Comparison of ENCODE assay signal across 11 cellular contexts in the genomic region with DNA sequence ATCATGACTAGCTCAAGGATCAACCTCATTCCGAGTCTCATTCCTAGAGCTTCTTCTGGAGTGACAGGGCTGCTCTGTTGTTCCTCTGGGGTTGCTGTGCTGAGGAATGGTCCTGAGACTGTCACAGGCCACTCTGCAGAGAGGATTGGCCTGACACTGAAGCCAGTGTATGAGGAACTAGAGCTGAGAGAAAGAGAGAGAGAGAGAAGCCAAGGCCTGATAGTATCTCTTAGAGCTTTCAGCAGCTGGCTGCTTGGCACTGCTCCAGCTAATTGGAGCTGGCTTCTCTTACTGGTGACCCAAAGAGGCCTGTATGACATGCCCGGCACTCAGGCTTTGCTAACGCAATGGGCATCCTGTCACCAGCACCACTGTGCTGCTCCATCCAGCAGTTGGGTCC.
DNase-seq lines count a peak whose midpoint lies in the region; ATAC-seq, FAIRE-seq and TF ChIP-seq lines count a peak whose summit lies in the region.
"Had no signal": no experiment of that assay in that cellular context is flagged by ENCODE, and none has a peak within 500 bp of the region (broad histone marks: within the 10 kb centered on the region; RNA-seq: fewer than 3 reads in every experiment).

No MANE protein-coding gene starts in this region.

- H4K5ac ChIP-seq in IMR-90 (ENCODE audit: low read depth, low read length) = no peak overlapping the region

- H3K27ac Mint-ChIP-seq in T-helper 17 cell = no peak overlapping the region

- no peaks in the 10 kb centered on the region for H3K36me3 ChIP-seq in IMR-90 (ENCODE audit: control insufficient read depth, insufficient read depth, low read length)

- no peak overlapping the region for H2AK9ac ChIP-seq in IMR-90 (replicated peaks; ENCODE audit: low read depth, low read length, poor library complexity)

- H3K18ac ChIP-seq in IMR-90 (ENCODE audit: low read depth, low read length) = peak overlapping the region; percentile 2

- H3K4me2 ChIP-seq in IMR-90 (ENCODE audit: low read depth, low read length) = no peak overlapping the region

- FAIRE-seq in D721Med (lab: Jason Lieb, UNC) = no peak

- H3K4ac ChIP-seq in IMR-90 (ENCODE audit: low read depth, low read length) = peak overlapping the region; percentile 63

- H3K9me3 ChIP-seq in IMR-90 (ENCODE audit: control insufficient read depth, insufficient read depth, low read length) (no peaks in the 10 kb centered on the region), T-helper 17 cell (ENCODE audit: control insufficient read depth, low read length, poor library complexity, severe bottlenecking) (no peaks in the 10 kb centered on the region)

- H3K27ac ChIP-seq in IMR-90 (ENCODE audit: insufficient read depth, low read length) = no peak overlapping the region
- H3K27ac ChIP-seq in RWPE1 = no peak overlapping the region
- H3K27ac ChIP-seq: skin epidermis had no signal

- peaks cover 29% of the 10 kb centered on the region for H3K27me3 Mint-ChIP-seq in T-helper 17 cell

- intact Hi-C loops in IMR-90 (cut with micrococcal nuclease) (no loop called here), posterior cingulate gyrus (cut with DNase I) (no loop called here)

- ATAC-seq in GM18519 (IDR thresholded peaks at IDR 0.05; ENCODE audit: low FRiP score, unreplicated experiment) (peak; percentile 58), IMR-90 (ENCODE audit: low read depth) (peak; percentile 77), T-helper 17 cell (no peak)
- ATAC-seq: esophagus mucosa had no signal

- no CpG with 5 or more reads among the region's 3 CpGs for WGBS in IMR-90 (ENCODE audit: extremely low coverage in 2 of 2, insufficient read length in 1 of 2), 2 experiments

- peaks cover 9% of the 10 kb centered on the region for H3K36me3 Mint-ChIP-seq in T-helper 17 cell (ENCODE audit: low read depth)

- H2AK5ac ChIP-seq in IMR-90 (ENCODE audit: low read depth, low read length) = peak overlapping the region; percentile 75

- H3K9ac ChIP-seq in IMR-90 (ENCODE audit: low read depth, low read length) = no peak overlapping the region

- in situ Hi-C loops in IMR-90 (cut with MboI; ENCODE audit: low sequenced_read_pairs) = no loop called here

- 0 out of 2 replicates have a peak, but pooled peaks cover 5% of the 10 kb centered on the region for H3K9me1 ChIP-seq in IMR-90 (ENCODE audit: insufficient read depth, low read length)

- TF ChIP-seq CTCF in IMR-90 (conservative IDR thresholded peaks at IDR 0.05; ENCODE audit: low read depth, low read length) (no peak), D721Med (IDR thresholded peaks at IDR 0.05; ENCODE audit: insufficient read depth, missing control alignments) (no peak), RWPE1 (conservative IDR thresholded peaks at IDR 0.05; ENCODE audit: low read depth) (no peak)

- H2BK20ac ChIP-seq in IMR-90 (ENCODE audit: low read depth, low read length) = peak overlapping the region; percentile 57; the same call in 1 of the 2 replicates

- peak overlapping the region in 1 of 2 experiments; percentile 70; a peak in 1 of 4 replicates for H4K8ac ChIP-seq in IMR-90 (ENCODE audit: low read depth in 2 of 2, low read length in 2 of 2)

- POLR2A ChIA-PET in IMR-90 (lab: Charles Lee; ENCODE audit: unreplicated experiment) (interaction anchor here (0.5 to 0.7 kb wide), 2 partner anchors 16 to 93 kb away, joined by 3 to 4 read pairs; no protein-coding TSS in a partner anchor), RWPE1 (lab: Yijun Ruan, JAX; ENCODE audit: low non-redundant PET) (no interaction called here)

- H3K56ac ChIP-seq in IMR-90 (ENCODE audit: extremely low read depth, insufficient read depth, low read length) = no peak overlapping the region

- H3K27me3 ChIP-seq in IMR-90 (ENCODE audit: control insufficient read depth, insufficient read depth, low read length) = no peaks in the 10 kb centered on the region

- H2AFZ ChIP-seq in IMR-90 (replicated peaks; ENCODE audit: low read length, poor library complexity) = peak overlapping the region; percentile 45

- no peak overlapping the region for H3K4me3 ChIP-seq in IMR-90 (ENCODE audit: insufficient read depth, low read depth, low read length)
- H3K4me3 ChIP-seq: skin epidermis had no signal

- dilution Hi-C loops in IMR-90 (cut with HindIII; ENCODE audit: low sequenced_read_pairs, unreplicated experiment) = no loop called here

- peaks cover 12% of the 10 kb centered on the region for H3K4me1 ChIP-seq in IMR-90 (ENCODE audit: control insufficient read depth, insufficient read depth, low read length)

- H4K91ac ChIP-seq in IMR-90 (ENCODE audit: insufficient read depth, low read depth, low read length) = peak overlapping the region; percentile 54

- H4K20me1 ChIP-seq in IMR-90 (ENCODE audit: insufficient read depth, low read length) = no peaks in the 10 kb centered on the region

- no peaks in the 10 kb centered on the region for H3K79me1 ChIP-seq in IMR-90 (ENCODE audit: low read depth in 1 of 2, low read length in 2 of 2)

- H2BK15ac ChIP-seq in IMR-90 (ENCODE audit: low read depth, low read length) = peak overlapping the region; percentile 43; the same call in 2 of the 3 replicates

- peak overlapping the region; percentile 78 for H2BK120ac ChIP-seq in IMR-90 (ENCODE audit: low read depth, low read length)

- BruUV-seq in IMR-90 (replicated peaks; lab: Mats Ljungman, UMichigan) = no TSS peak

- H2BK5ac ChIP-seq in IMR-90 (ENCODE audit: low read depth, low read length, poor library complexity, severe bottlenecking) = no peak overlapping the region

- no peak overlapping the region for H3K23ac ChIP-seq in IMR-90 (ENCODE audit: low read depth, low read length)

- peak overlapping the region; percentile 64 for H3K14ac ChIP-seq in IMR-90 (replicated peaks; ENCODE audit: low read depth, low read length)

- no peak for TF ChIP-seq POLR2A in IMR-90 (IDR thresholded peaks at IDR 0.05; ENCODE audit: low read depth, low read length)

- H3K4me3 Mint-ChIP-seq in T-helper 17 cell = no peak overlapping the region

- DNase-seq in IMR-90 (peak; percentile 62), dedifferentiated amniotic fluid mesenchymal stem cell (ENCODE audit: extremely low spot score) (peak; percentile 46), posterior cingulate gyrus (peak in 8 of 10 donors; percentile 25 to 93 (median 51)), D721Med (ENCODE audit: insufficient read length, low spot score) (no peak), T-helper 17 cell (no peak), RWPE1 (ENCODE audit: low spot score) (no peak), cortex of kidney (lab: John Stamatoyannopoulos, UW) (no peak)
- DNase-seq: NCI-H1048 had no signal

- peaks cover 5% of the 10 kb centered on the region for H3K4me1 Mint-ChIP-seq in T-helper 17 cell

- CTCF ChIA-PET in IMR-90 (lab: Yijun Ruan, JAX) = no interaction called here
- CTCF ChIA-PET in RWPE1 (lab: Yijun Ruan, JAX) = no interaction called here

- TF ChIP-seq RAD21 in IMR-90 (IDR thresholded peaks at IDR 0.05; ENCODE audit: low read length) = no peak

TF ChIP-seq in IMR-90, 13 proteins besides CTCF, POLR2A, EP300 and RAD21:
- TF ChIP-seq, protein P1, sequence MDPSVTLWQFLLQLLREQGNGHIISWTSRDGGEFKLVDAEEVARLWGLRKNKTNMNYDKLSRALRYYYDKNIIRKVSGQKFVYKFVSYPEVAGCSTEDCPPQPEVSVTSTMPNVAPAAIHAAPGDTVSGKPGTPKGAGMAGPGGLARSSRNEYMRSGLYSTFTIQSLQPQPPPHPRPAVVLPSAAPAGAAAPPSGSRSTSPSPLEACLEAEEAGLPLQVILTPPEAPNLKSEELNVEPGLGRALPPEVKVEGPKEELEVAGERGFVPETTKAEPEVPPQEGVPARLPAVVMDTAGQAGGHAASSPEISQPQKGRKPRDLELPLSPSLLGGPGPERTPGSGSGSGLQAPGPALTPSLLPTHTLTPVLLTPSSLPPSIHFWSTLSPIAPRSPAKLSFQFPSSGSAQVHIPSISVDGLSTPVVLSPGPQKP (IDR thresholded peaks at IDR 0.05; ENCODE audit: borderline replicate concordance, low read depth, low read length) = no peak
- TF ChIP-seq MAFK (IDR thresholded peaks at IDR 0.05; ENCODE audit: low read depth, low read length) = no peak

Comparison
In these comparisons a context has a peak if more than half of its experiments do, and no peak if none do; other contexts are left out.
1. DNase-seq: peak in IMR-90 (single experiment), dedifferentiated amniotic fluid mesenchymal stem cell (single experiment) and posterior cingulate gyrus (8 of 10); none in D721Med (single experiment), T-helper 17 cell (0 of 3), RWPE1 (single experiment) and cortex of kidney (single experiment).